1 cellular context compared by ENCODE assay signal in the genomic region with DNA sequence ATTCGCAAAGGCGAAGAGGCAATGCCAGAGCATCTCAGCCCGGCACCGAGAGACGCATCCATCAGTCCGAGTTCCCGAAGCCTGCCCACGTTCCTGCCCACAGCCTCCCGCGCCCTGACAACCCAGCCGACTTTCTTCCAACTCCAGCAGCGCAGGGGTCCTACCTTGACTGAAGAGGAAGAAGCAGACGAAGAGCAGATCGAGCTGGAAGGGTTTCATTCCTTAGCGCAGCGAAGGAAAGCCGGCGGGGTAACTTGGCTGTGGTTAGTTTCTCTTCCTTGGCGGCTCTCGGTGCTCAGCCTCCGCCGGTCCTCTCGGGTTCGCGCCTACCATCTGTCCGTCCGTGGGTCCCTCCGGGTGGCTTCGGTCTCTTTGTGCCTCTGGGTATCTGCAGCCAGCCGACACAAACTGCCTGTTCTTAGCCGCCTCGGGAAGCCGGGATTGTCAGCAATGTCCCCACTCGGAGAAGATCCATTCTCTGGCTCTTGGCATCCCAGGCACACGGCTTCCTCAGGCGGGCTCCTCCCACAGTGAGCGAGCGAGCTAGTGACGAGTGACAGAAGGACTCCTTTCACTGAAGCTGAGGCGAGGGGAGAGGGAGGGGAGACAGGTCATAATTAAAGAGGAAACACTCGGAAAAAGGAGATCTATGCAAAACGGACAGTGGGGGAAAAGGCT.
TF ChIP-seq lines count a peak whose summit lies in the region.

Gene KIRREL3, minus strand, starts transcription at position 480 of the 678 bp plus-strand sequence.

TF ChIP-seq in HEK293, 187 proteins besides CTCF, POLR2A, EP300 and RAD21 (continued from another document):
- TF ChIP-seq ZNF639 (tag by site-specific recombination; IDR thresholded peaks at IDR 0.05) (no peak), ZFP37 (tag by site-specific recombination; IDR thresholded peaks at IDR 0.05) (no peak), ZFP69B (tag by site-specific recombination; IDR thresholded peaks at IDR 0.05) (no peak), ZNF510 (tag by site-specific recombination; IDR thresholded peaks at IDR 0.05; ENCODE audit: insufficient replicate concordance) (no peak), ZNF48 (tag by site-specific recombination; IDR thresholded peaks at IDR 0.05) (no peak), ZNF621 (tag by site-specific recombination; IDR thresholded peaks at IDR 0.05) (no peak)
